In genomic region chr5:6081727-6082210, GRCh38 we compare ENCODE assay signal across 16 cellular contexts.
"Had no signal": no experiment of that assay in that cellular context is flagged by ENCODE, and none has a peak within 500 bp of the region (broad histone marks: within the 10 kb centered on the region; RNA-seq: fewer than 3 reads in every experiment).

No MANE protein-coding gene starts in this region.

- H3K27ac ChIP-seq: breast epithelium, neural progenitor cell, prostate gland, right atrium auricular region, tibial artery, uterus had no signal

- H3K4me3 ChIP-seq: breast epithelium, neural progenitor cell, prostate gland, right atrium auricular region, tibial artery, uterus had no signal

- H3K36me3 ChIP-seq: breast epithelium, neural progenitor cell, prostate gland, right atrium auricular region, tibial artery, uterus had no signal

- H3K9me3 ChIP-seq: breast epithelium, prostate gland, right atrium auricular region, tibial artery, uterus had no signal

- DNase-seq: activated CD4-positive, alpha-beta T cell treated with anti-CD3 and anti-CD28 coated beads, Interleukin-2, amount 50 U/mL, for 4 hours; activated effector memory CD4-positive, alpha-beta T cell treated with anti-CD3 and anti-CD28 coated beads, Interleukin-2, amount 50 U/mL, for 16 hours; activated naive CD4-positive, alpha-beta T cell treated with anti-CD3 and anti-CD28 coated beads, Interleukin-2, amount 50 U/mL, for 16 hours; activated T-cell treated with anti-CD3 and anti-CD28 coated beads, Interleukin-2, amount 50 U/mL, for 72 hours; aorta; cortex of kidney; mesenchymal stem cell; naive thymus-derived CD4-positive, alpha-beta T cell; stimulated activated naive CD8-positive, alpha-beta T cell treated with anti-CD3 and anti-CD28 coated beads, Interleukin-15, Interleukin-2, amounts not matched to agents 100 U/mL and 50 U/mL, for 24 hours; substantia nigra; tibial artery; uterus had no signal

- H3K27me3 ChIP-seq: breast epithelium, neural progenitor cell, right atrium auricular region, tibial artery, uterus had no signal

- H3K4me1 ChIP-seq: breast epithelium, neural progenitor cell, prostate gland, right atrium auricular region, tibial artery, uterus had no signal
